Comparison of ENCODE assay signal across 8 cellular contexts in the genomic region with DNA sequence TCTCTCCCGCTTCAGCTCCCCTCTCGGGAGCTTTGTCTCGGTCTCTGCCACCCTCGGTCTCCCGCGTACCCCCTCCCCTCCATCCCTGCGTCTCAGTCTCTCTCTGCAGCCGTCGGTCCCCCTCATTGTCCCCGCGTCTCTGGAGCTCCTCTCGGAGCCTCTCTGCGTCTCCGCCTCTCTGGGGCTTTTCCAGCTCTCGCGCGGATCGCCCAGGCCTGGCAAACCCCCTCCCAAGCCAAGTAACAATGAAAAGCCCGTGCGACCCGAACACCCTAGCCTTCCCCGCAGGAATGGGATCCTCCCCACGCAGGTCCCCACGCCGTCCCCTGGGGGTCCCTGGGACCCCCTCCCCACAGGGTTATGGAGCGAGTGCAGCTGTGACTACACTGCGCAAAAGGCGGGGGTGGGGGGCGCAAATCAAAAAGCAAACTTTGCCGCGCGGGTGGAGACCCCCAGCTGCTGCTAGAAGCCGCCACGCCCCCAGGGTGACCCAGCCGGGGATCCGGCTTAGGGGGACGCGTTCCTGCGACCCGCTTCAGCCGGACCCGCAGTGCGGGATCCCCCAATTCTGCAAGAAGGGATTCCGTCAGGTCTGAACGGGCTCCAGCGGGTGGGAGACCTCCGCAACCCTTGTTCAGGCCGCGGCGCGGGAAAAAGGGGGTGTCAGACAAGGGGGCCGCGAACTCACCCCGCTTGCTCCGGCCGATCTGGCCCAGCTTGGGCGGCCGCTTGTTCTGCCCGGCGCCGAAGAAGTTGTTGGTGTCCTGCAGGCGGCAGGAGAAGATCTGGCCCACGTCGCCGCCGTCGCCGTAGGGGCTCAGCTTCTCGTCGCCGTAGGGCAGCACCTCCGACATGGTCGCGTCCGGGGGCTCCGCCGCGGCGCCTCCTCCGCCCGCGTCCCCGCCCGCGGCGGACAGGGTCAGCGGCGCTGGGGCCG. TPM values are rescaled to one million over a fixed set of nuclear protein-coding genes. Genes with fewer than 3 reads are reported as not detected.
DNase-seq lines count a peak whose midpoint lies in the region; ATAC-seq, FAIRE-seq and TF ChIP-seq lines count a peak whose summit lies in the region.

No MANE protein-coding gene starts in this region.

- H3K9me3 ChIP-seq in K562 (replicated peaks; ENCODE audit: control insufficient read depth, insufficient read depth, low read depth, low read length) (no peaks in the 10 kb centered on the region; the same call in 1 of the 2 replicates), thoracic aorta (no peaks in the 10 kb centered on the region)

- peaks cover 33 to 71% of the 10 kb centered on the region in 2 experiments for H3K27me3 ChIP-seq in K562 (ENCODE audit: control insufficient read depth in 2 of 2, insufficient read depth in 2 of 2, low read length in 2 of 2)
- no peaks in the 10 kb centered on the region for H3K27me3 ChIP-seq in thoracic aorta (replicated peaks; ENCODE audit: insufficient read depth)

- no peak overlapping the region for H3K4me2 ChIP-seq in K562 (ENCODE audit: insufficient read depth, low read length)

- H3K4me3 ChIP-seq in K562 (no peak overlapping the region), thoracic aorta (peak overlapping the region; percentile 76)

- no peak for FAIRE-seq in K562 (lab: Jason Lieb, UNC)

- intact Hi-C loops in K562 (cut with micrococcal nuclease): no loop called here

- BruUV-seq in K562 (replicated peaks; lab: Mats Ljungman, UMichigan): no TSS peak

- no peak for TF ChIP-seq POLR2A in K562 (conservative IDR thresholded peaks at IDR 0.05)

- H3K4me1 ChIP-seq in K562 (replicated peaks in 1 of 2; ENCODE audit: control insufficient read depth in 2 of 2, insufficient read depth in 2 of 2, low read length in 2 of 2): peaks cover 0 to 35% of the 10 kb centered on the region in 2 experiments; a peak in 3 of 5 replicates
- H3K4me1 ChIP-seq in thoracic aorta (ENCODE audit: control insufficient read depth in 1 of 2, low read depth in 2 of 2): peaks cover 12 to 23% of the 10 kb centered on the region in 2 donors

- 39% methylated on average over 72 of the region's 89 CpGs for WGBS in K562 (ENCODE audit: insufficient coverage, low coverage, missing lambda C conversion rate)

- peak; percentile 56 for DNase-seq in activated effector memory CD4-positive, alpha-beta T cell treated with anti-CD3 and anti-CD28 coated beads, Interleukin-2, amount 50 U/mL, for 16 hours
- no peak for DNase-seq in activated effector memory CD4-positive, alpha-beta T cell treated with Interleukin-2 at 50 U/mL for 16 hours
- no peak for DNase-seq in K562 (ENCODE audit: extremely low read depth in 1 of 4, low spot score in 3 of 4)
- peak; percentile 70 for DNase-seq in left kidney (ENCODE audit: low read depth, low spot score)
- no peak for DNase-seq in thoracic aorta (ENCODE audit: low spot score)
- no peak for DNase-seq in NCI-H2107 treated with DMSO at 0.1 percent for 48 hours (lab: John Stamatoyannopoulos, UW; ENCODE audit: unreplicated experiment)
- no peak for DNase-seq in stimulated activated CD4-positive, alpha-beta T cell treated with anti-CD3 and anti-CD28 coated beads, Interleukin-2, amount 100 ng/mL, for 48 hours

- H3K27ac ChIP-seq in K562 (ENCODE audit: extremely low read depth, low read depth, low read length) (no peak overlapping the region), thoracic aorta (no peak overlapping the region)

- POLR2A ChIA-PET in K562 (lab: Yijun Ruan, JAX): no interaction called here

- CTCF ChIA-PET in K562 (lab: Yijun Ruan, JAX; ENCODE audit: low intra/inter-chr PET ratio): no interaction called here

- H3K9ac ChIP-seq in K562 (ENCODE audit: insufficient read depth in 1 of 2, low read depth in 2 of 2, low read length in 2 of 2): no peak overlapping the region

- no peaks in the 10 kb centered on the region for H3K79me2 ChIP-seq in K562 (ENCODE audit: control insufficient read depth, insufficient read depth, low read length)

- no peak overlapping the region for H2AFZ ChIP-seq in K562 (ENCODE audit: low read depth, low read length)

- no peaks in the 10 kb centered on the region for H3K9me1 ChIP-seq in K562 (ENCODE audit: control insufficient read depth, insufficient read depth, low read length)

- peaks cover 6% of the 10 kb centered on the region for H4K20me1 ChIP-seq in K562 (replicated peaks; ENCODE audit: control insufficient read depth, insufficient read depth, low read length)

- ATAC-seq in K562: no peak
- ATAC-seq in thoracic aorta (ENCODE audit: insufficient number of reproducible peaks, low FRiP score, low read depth): no peak
- no peak for ATAC-seq in GM19023 (IDR thresholded peaks at IDR 0.05; ENCODE audit: unreplicated experiment)

- H3K36me3 ChIP-seq in K562 (ENCODE audit: control insufficient read depth, insufficient read depth, low read length): no peaks in the 10 kb centered on the region
- H3K36me3 ChIP-seq in thoracic aorta: no peaks in the 10 kb centered on the region

- no peak for TF ChIP-seq RAD21 in K562 (CRISPR knock-in tag; conservative IDR thresholded peaks at IDR 0.05 in 1 of 2, IDR thresholded peaks at IDR 0.05 in 1 of 2)

- TF ChIP-seq EP300 in K562 (IDR thresholded peaks at IDR 0.05; ENCODE audit: low read length): no peak

- no peak for TF ChIP-seq CTCF in K562 (IDR thresholded peaks at IDR 0.05 in 2 of 3, conservative IDR thresholded peaks at IDR 0.05 in 1 of 3; ENCODE audit: insufficient read depth in 2 of 3, low read depth in 1 of 3, low read length in 3 of 3)
- no peak for TF ChIP-seq CTCF in thoracic aorta (IDR thresholded peaks at IDR 0.05)

- in situ Hi-C loops in K562 (cut with MboI): no loop called here

TF ChIP-seq in K562, 482 proteins besides CTCF, POLR2A, EP300 and RAD21 (continues in another document):
- TF ChIP-seq GATA2 (CRISPR knock-in tag; IDR thresholded peaks at IDR 0.05) (no peak), PCBP2 (IDR thresholded peaks at IDR 0.05; ENCODE audit: low read depth, low read length, poor library complexity, severe bottlenecking) (no peak), KDM1A (IDR thresholded peaks at IDR 0.05) (no peak), ZNF347 (CRISPR knock-in tag; IDR thresholded peaks at IDR 0.05; ENCODE audit: low read depth) (no peak), FOXK1 (CRISPR knock-in tag; IDR thresholded peaks at IDR 0.05; ENCODE audit: borderline replicate concordance) (no peak), FIP1L1 (IDR thresholded peaks at IDR 0.05; ENCODE audit: low read depth, low read length, poor library complexity, severe bottlenecking) (peak; percentile 34), RBFOX2 (IDR thresholded peaks at IDR 0.05; ENCODE audit: low read depth, low read length) (0 out of 2 replicates have a peak, but pooled peaks have one; percentile 28), ZBTB7A (IDR thresholded peaks at IDR 0.05; ENCODE audit: borderline replicate concordance, control insufficient read depth, low read depth, low read length) (peak; percentile 43; the same call in 1 of the 2 replicates)

RNA-seq across cellular contexts. Expression of gene CAMK2N1, which starts 1.2 kb away (rescaled TPM):
- total RNA-seq in K562 (2011; cell fraction: chromatin; rRNA removed; ENCODE audit: low replicate concordance): 1.1 and 1.2 TPM in 2 replicates
- 0.17 and 1.2 TPM in 2 replicates for total RNA-seq in K562 (2011; cell fraction: nucleolus; rRNA removed)
- total RNA-seq in K562 (2011; cell fraction: nucleoplasm; rRNA removed): 0.81 and 2.7 TPM in 2 replicates
- 0.09 and 0.24 TPM in 2 replicates for total RNA-seq in K562 (2014; rRNA removed)
- 0.15 and 0.22 TPM in 2 replicates for total RNA-seq in K562 (2014; rRNA removed; fragmentation: Illumina TruSeq; extraction: Trizol)
- 0.15 and 0.25 TPM in 2 replicates for total RNA-seq in K562 (2015; rRNA removed; fragmentation: Illumina TruSeq; extraction: Trizol)
- total RNA-seq in K562 (2021): 1.4 and 2.1 TPM in 2 replicates
- polyA plus RNA-seq in K562 (2011; rRNA removed): 0.27 and 0.47 TPM in 2 replicates
- 0.27 and 0.28 TPM in 2 replicates for polyA plus RNA-seq in K562 (2011; cell fraction: cytosol; rRNA removed)
- polyA plus RNA-seq in K562 (2011; cell fraction: nucleus; rRNA removed): 0.32 and 0.84 TPM in 2 replicates
- polyA plus RNA-seq in K562 (2012): 1.7 and 2.2 TPM in 2 replicates
- 0.74 and 1.1 TPM in 2 replicates for polyA plus RNA-seq in K562 (2014; fragmentation: Illumina TruSeq; extraction: Trizol)
- under 1 TPM; 0.20 to 0.34 TPM for polyA plus RNA-seq in K562 (2014; fragmentation: Nextera tagmentation; extraction: Ambion mirVana)
- 0.45 and 0.52 TPM in 2 replicates for polyA plus RNA-seq in K562 (2014; rRNA removed)
- 0.24 and 0.32 TPM in 2 replicates for polyA minus RNA-seq in K562 (2011; rRNA and poly(A)+ RNA removed)
- 0.38 and 0.55 TPM in 2 replicates for polyA minus RNA-seq in K562 (2011; cell fraction: cytosol; rRNA and poly(A)+ RNA removed)
- 0.11 and 0.27 TPM in 2 replicates for polyA minus RNA-seq in K562 (2011; cell fraction: nucleus; rRNA and poly(A)+ RNA removed)
- total RNA-seq in thoracic aorta: 10 to 100 TPM in 1 of 2 donors, 1 to 10 TPM in 1; 7.3 to 15.9 TPM

RNA-seq across cellular contexts. Expression of gene MUL1, which starts 23.2 kb away (rescaled TPM):
- 13.4 and 41.5 TPM in 2 replicates for total RNA-seq in K562 (2011; cell fraction: chromatin; rRNA removed; ENCODE audit: low replicate concordance)
- 54.0 and 57.2 TPM in 2 replicates for total RNA-seq in K562 (2011; cell fraction: nucleolus; rRNA removed)
- total RNA-seq in K562 (2011; cell fraction: nucleoplasm; rRNA removed): 39.6 and 40.0 TPM in 2 replicates
- total RNA-seq in K562 (2014; rRNA removed): 20.1 and 25.0 TPM in 2 replicates
- 12.7 and 14.5 TPM in 2 replicates for total RNA-seq in K562 (2014; rRNA removed; fragmentation: Illumina TruSeq; extraction: Trizol)
- total RNA-seq in K562 (2015; rRNA removed; fragmentation: Illumina TruSeq; extraction: Trizol): 18.6 and 18.7 TPM in 2 replicates
- total RNA-seq in K562 (2021): 32.9 and 34.6 TPM in 2 replicates
- polyA plus RNA-seq in K562 (2011; rRNA removed): 19.3 and 21.6 TPM in 2 replicates
- polyA plus RNA-seq in K562 (2011; cell fraction: cytosol; rRNA removed): 22.4 and 29.8 TPM in 2 replicates
- 16.2 and 16.7 TPM in 2 replicates for polyA plus RNA-seq in K562 (2011; cell fraction: nucleus; rRNA removed)
- 25.8 and 26.7 TPM in 2 replicates for polyA plus RNA-seq in K562 (2012)
- 26.2 and 26.5 TPM in 2 replicates for polyA plus RNA-seq in K562 (2014; fragmentation: Illumina TruSeq; extraction: Trizol)
- polyA plus RNA-seq in K562 (2014; fragmentation: Nextera tagmentation; extraction: Ambion mirVana): 10 to 100 TPM; 10.4 to 14.7 TPM
- 22.0 and 23.7 TPM in 2 replicates for polyA plus RNA-seq in K562 (2014; rRNA removed)
- polyA minus RNA-seq in K562 (2011; rRNA and poly(A)+ RNA removed): 14.0 and 16.3 TPM in 2 replicates
- polyA minus RNA-seq in K562 (2011; cell fraction: cytosol; rRNA and poly(A)+ RNA removed): 16.0 and 19.4 TPM in 2 replicates
- 10.5 and 15.2 TPM in 2 replicates for polyA minus RNA-seq in K562 (2011; cell fraction: nucleus; rRNA and poly(A)+ RNA removed)
- total RNA-seq in thoracic aorta: 10 to 100 TPM; 27.2 to 41.8 TPM

Comparison
In these comparisons a context has a peak if more than half of its experiments do, and no peak if none do; other contexts are left out.
1. DNase-seq: peak in activated effector memory CD4-positive, alpha-beta T cell treated with anti-CD3 and anti-CD28 coated beads, Interleukin-2, amount 50 U/mL, for 16 hours (single experiment) and left kidney (single experiment); none in activated effector memory CD4-positive, alpha-beta T cell treated with Interleukin-2 at 50 U/mL for 16 hours (single experiment), K562 (0 of 4), thoracic aorta (single experiment), NCI-H2107 treated with DMSO at 0.1 percent for 48 hours (single experiment) and stimulated activated CD4-positive, alpha-beta T cell treated with anti-CD3 and anti-CD28 coated beads, Interleukin-2, amount 100 ng/mL, for 48 hours (0 of 2).